In genomic region chrX:134807039-134807729, GRCh38 we compare ENCODE assay signal across 8 cellular contexts. TPM values are rescaled to one million over a fixed set of nuclear protein-coding genes. Genes with fewer than 3 reads are reported as not detected.
DNase-seq lines count a peak whose midpoint lies in the region; ATAC-seq and TF ChIP-seq lines count a peak whose summit lies in the region.

No MANE protein-coding gene starts in this region.

- in situ Hi-C loops in GM18951 (cut with MboI; ENCODE audit: low sequenced_read_pairs, unreplicated experiment) = no loop called here

- H3K4me3 Mint-ChIP-seq in WTC11 (peak overlapping the region; percentile 86), immature natural killer cell (peak overlapping the region; percentile 82 to 97 (median 91))

- H3K4me1 Mint-ChIP-seq in WTC11 (peaks cover 44% of the 10 kb centered on the region), immature natural killer cell (peaks cover 9 to 14% of the 10 kb centered on the region in 2 donors)

- TF ChIP-seq POLR2A in GM18951 (IDR thresholded peaks at IDR 0.05; ENCODE audit: extremely low read depth, insufficient read depth, insufficient read length) = peak; percentile 57

- H3K9me3 Mint-ChIP-seq in WTC11 = no peaks in the 10 kb centered on the region
- no peaks in the 10 kb centered on the region for H3K9me3 Mint-ChIP-seq in immature natural killer cell

- DNase-seq in AG08396 (ENCODE audit: low spot score) = peak; percentile 82
- peak; percentile 99 for DNase-seq in NCI-H2227 (lab: John Stamatoyannopoulos, UW; ENCODE audit: unreplicated experiment)
- DNase-seq in WTC11 (ENCODE audit: low spot score) = peak; percentile 84
- peak in 60 of 61 donors; percentile 15 to 89 (median 64) for DNase-seq in caudate nucleus (lab: John Stamatoyannopoulos, UW)
- peak; percentile 83 to 88 (median 87) for DNase-seq in immature natural killer cell
- DNase-seq in smooth muscle cell of the brain vasculature (ENCODE audit: low read depth, low spot score) = peak; percentile 75

- no peaks in the 10 kb centered on the region for H3K36me3 Mint-ChIP-seq in WTC11
- H3K36me3 Mint-ChIP-seq in immature natural killer cell = no peaks in the 10 kb centered on the region

- CTCF ChIA-PET in WTC11 (lab: Charles Lee) = interaction anchor here (0.6 to 1.9 kb wide), 2 partner anchors 43 to 379 kb away, joined by 5 to 11 read pairs; no protein-coding TSS in a partner anchor

- peak overlapping the region; percentile 77 for H3K27ac ChIP-seq in caudate nucleus (ENCODE audit: low read depth, low read length)

- TF ChIP-seq CTCF in WTC11 (IDR thresholded peaks at IDR 0.05) = no peak

- H3K27ac Mint-ChIP-seq in WTC11 = peak overlapping the region; percentile 82
- peak overlapping the region; percentile 95 to 99 (median 98) for H3K27ac Mint-ChIP-seq in immature natural killer cell

- no peaks in the 10 kb centered on the region for H3K27me3 Mint-ChIP-seq in WTC11 (ENCODE audit: low read depth)
- peaks cover 0 to 9% (median 8%) of the 10 kb centered on the region in 3 donors for H3K27me3 Mint-ChIP-seq in immature natural killer cell (ENCODE audit: low read depth in 3 of 3)

- POLR2A ChIA-PET in WTC11 (lab: Charles Lee) = no interaction called here

- peak; percentile 86 for ATAC-seq in HG03159 (IDR thresholded peaks at IDR 0.05; ENCODE audit: unreplicated experiment)
- ATAC-seq in WTC11 = peak; percentile 83

TF ChIP-seq in WTC11, 78 proteins besides CTCF, POLR2A, EP300 and RAD21:
- TF ChIP-seq CREM (CRISPR knock-in tag; IDR thresholded peaks at IDR 0.05) (peak; percentile 81; the same call in 1 of the 2 replicates), NR2C2 (CRISPR knock-in tag; IDR thresholded peaks at IDR 0.05) (no peak), FOXK1 (CRISPR knock-in tag; IDR thresholded peaks at IDR 0.05) (peak; percentile 64; the same call in 1 of the 2 replicates)

RNA-seq across cellular contexts. Expression of gene PABIR2, which starts 10.2 kb away (rescaled TPM):
- total RNA-seq in WTC11 (2021) = 34.0 to 34.3 TPM (median 34.0 TPM) in 3 replicates
- 1 to 10 TPM; 4.4 to 6.7 (median 5.0) TPM for polyA plus RNA-seq in immature natural killer cell

Comparison
In these comparisons a context has a peak if more than half of its experiments do, and no peak if none do; other contexts are left out.
1. Peak in every context shown above with its lines: DNase-seq, ATAC-seq and H3K27ac ChIP-seq.